ENCODE assay signal across 24 cellular contexts in the genomic region with DNA sequence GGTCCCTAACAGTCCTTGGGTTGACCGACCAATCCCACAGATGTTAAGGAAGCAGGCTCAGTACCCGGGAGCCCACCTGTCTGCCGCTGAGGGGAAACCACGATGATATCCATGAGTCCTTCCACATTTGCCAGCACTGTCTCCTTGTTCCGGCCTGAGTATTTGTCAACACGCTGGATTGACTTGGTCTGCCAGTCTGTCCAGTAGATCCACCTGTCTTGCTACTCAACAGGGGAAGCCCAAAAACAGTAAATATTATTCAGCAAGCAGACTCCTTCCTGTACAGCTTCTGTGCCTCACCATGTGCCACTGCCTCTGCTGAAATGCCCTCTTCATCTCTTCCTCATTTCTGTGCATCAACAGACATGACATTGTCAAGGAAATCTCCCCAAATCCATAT. TPM values are rescaled to one million over a fixed set of nuclear protein-coding genes. Genes with fewer than 3 reads are reported as not detected.
A peak's percentile ranks its signal among the peaks of the same experiment; 100 is the strongest.
DNase-seq lines count a peak whose midpoint lies in the region; TF ChIP-seq lines count a peak whose summit lies in the region.
"Had no signal": no experiment of that assay in that cellular context is flagged by ENCODE, and none has a peak within 500 bp of the region (broad histone marks: within the 10 kb centered on the region; RNA-seq: fewer than 3 reads in every experiment).

No MANE protein-coding gene starts in this region.

- H3K4me1 ChIP-seq in breast epithelium (no peaks in the 10 kb centered on the region), vagina (no peaks in the 10 kb centered on the region)
- H3K4me1 ChIP-seq: A549; BLaER1 treated with 17β-estradiol and CSF1 and Interleukin-3, amounts not matched to agents 10 nM and 100 nM; Caco-2 had no signal

- H3K27ac ChIP-seq in breast epithelium, result no peak overlapping the region
- H3K27ac ChIP-seq in vagina, result no peak overlapping the region
- H3K27ac ChIP-seq: 22Rv1; A549; BLaER1 treated with 17β-estradiol and CSF1 and Interleukin-3, amounts not matched to agents 10 nM and 100 nM; C4-2B had no signal

- no peak for TF ChIP-seq POLR2A in breast epithelium (IDR thresholded peaks at IDR 0.05)
- TF ChIP-seq POLR2A in vagina (IDR thresholded peaks at IDR 0.05), result no peak

- H3K36me3 ChIP-seq in breast epithelium (peaks cover 5% of the 10 kb centered on the region), vagina (peaks cover 0 to 35% of the 10 kb centered on the region in 2 donors)
- H3K36me3 ChIP-seq: BLaER1 treated with 17β-estradiol and CSF1 and Interleukin-3, amounts not matched to agents 10 nM and 100 nM had no signal

- intact Hi-C loops in breast epithelium (cut with DNase I; ENCODE audit: low total_unique reads), result no loop called here
- intact Hi-C loops in posterior vena cava (cut with DNase I), result no loop called here
- intact Hi-C loops in vagina (cut with DNase I), result no loop called here

- DNase-seq in T47D (ENCODE audit: low read depth in 1 of 2, low spot score in 1 of 2) (peak; percentile 40 to 78), breast epithelium (ENCODE audit: low spot score in 2 of 2) (no peak), epithelial cell of esophagus (ENCODE audit: low read depth) (peak; percentile 20), posterior vena cava (ENCODE audit: low spot score) (peak; percentile 23), vagina (ENCODE audit: extremely low spot score in 2 of 2) (no peak), activated T-cell treated with anti-CD3 and anti-CD28 coated beads for 4 hours (no peak), DMS114 treated with DMSO at 0.1 percent for 48 hours (lab: John Stamatoyannopoulos, UW; ENCODE audit: unreplicated experiment) (no peak)
- DNase-seq: AML-193; Caco-2; Calu3; CD4-positive, alpha-beta T cell; CD8-positive, alpha-beta T cell; DMS153; DMS53; DMS79; DND-41; EL; GDM1 had no signal

- TF ChIP-seq CTCF in breast epithelium (IDR thresholded peaks at IDR 0.05) (no peak), epithelial cell of esophagus (IDR thresholded peaks at IDR 0.05; ENCODE audit: insufficient read depth, low read depth, low read length, missing control alignments) (no peak), vagina (IDR thresholded peaks at IDR 0.05) (no peak)

- H3K9me3 ChIP-seq in breast epithelium, result no peaks in the 10 kb centered on the region
- H3K9me3 ChIP-seq in vagina, result no peaks in the 10 kb centered on the region
- H3K9me3 ChIP-seq: A549; BLaER1 treated with 17β-estradiol and CSF1 and Interleukin-3, amounts not matched to agents 10 nM and 100 nM; Caco-2 had no signal

- in situ Hi-C loops in T47D (cut with HindIII; ENCODE audit: low pct_unique_long_range_greater_than_20kb, low sequenced_read_pairs), result no loop called here

- H3K27me3 ChIP-seq in breast epithelium (no peaks in the 10 kb centered on the region), vagina (no peaks in the 10 kb centered on the region)
- H3K27me3 ChIP-seq: BLaER1 treated with 17β-estradiol and CSF1 and Interleukin-3, amounts not matched to agents 10 nM and 100 nM had no signal

- H3K4me3 ChIP-seq in breast epithelium (no peak overlapping the region), epithelial cell of esophagus (ENCODE audit: low read length) (no peak overlapping the region), vagina (no peak overlapping the region)
- H3K4me3 ChIP-seq: A549; BLaER1 treated with 17β-estradiol and CSF1 and Interleukin-3, amounts not matched to agents 10 nM and 100 nM; GM12878 had no signal

RNA-seq across cellular contexts. Expression of a gene that starts 22.8 kb away (rescaled TPM):
- total RNA-seq in breast epithelium (10 to 100 TPM; 32.1 to 45.2 (median 41.4) TPM), posterior vena cava (10 to 100 TPM; 56.8 to 66.4 TPM), vagina (32.9 TPM)

RNA-seq across cellular contexts. Expression of a gene that starts 49.4 kb away (rescaled TPM):
- 1 to 10 TPM; 5.2 to 7.5 (median 6.4) TPM for total RNA-seq in breast epithelium
- total RNA-seq in posterior vena cava, result 10 to 100 TPM in 1 of 2 donors, 1 to 10 TPM in 1; 9.1 to 10.1 TPM
- 10.1 TPM for total RNA-seq in vagina
- total RNA-seq: B cell; CD4-positive, alpha-beta T cell; CD8-positive, alpha-beta T cell had no signal

Comparison
In these comparisons a context has a peak if more than half of its experiments do, and no peak if none do; other contexts are left out.
1. DNase-seq: peak in T47D (2 of 2), epithelial cell of esophagus (single experiment) and posterior vena cava (single experiment); none in breast epithelium (0 of 2), vagina (0 of 2), activated T-cell treated with anti-CD3 and anti-CD28 coated beads for 4 hours (single experiment) and DMS114 treated with DMSO at 0.1 percent for 48 hours (single experiment).